9 cellular contexts compared by ENCODE assay signal in genomic region chr15:50107591-50108408, GRCh38. TPM values are rescaled to one million over a fixed set of nuclear protein-coding genes. Genes with fewer than 3 reads are reported as not detected.
A peak's percentile ranks its signal among the peaks of the same experiment; 100 is the strongest.
DNase-seq lines count a peak whose midpoint lies in the region; ATAC-seq and TF ChIP-seq lines count a peak whose summit lies in the region.
"Had no signal": no experiment of that assay in that cellular context is flagged by ENCODE, and none has a peak within 500 bp of the region (broad histone marks: within the 10 kb centered on the region; RNA-seq: fewer than 3 reads in every experiment).

No MANE protein-coding gene starts in this region.

- POLR2A ChIA-PET in activated naive CD8-positive, alpha-beta T cell treated with anti-CD3 and anti-CD28 coated beads, Interleukin-2, amount 10 ng/mL, durations not matched to agents 7 days and 5 days (lab: Charles Lee), result interaction anchor here (2.6 to 3.1 kb wide), 2 partner anchors 11 to 27 kb away, joined by 13 to 26 read pairs; partner anchors contain the start of gene ATP8B4

- H3K9me3 Mint-ChIP-seq in CD14-positive monocyte, result peaks cover 7 to 15% (median 13%) of the 10 kb centered on the region in 7 donors
- peaks cover 17% of the 10 kb centered on the region for H3K9me3 Mint-ChIP-seq in activated naive CD8-positive, alpha-beta T cell treated with anti-CD3 and anti-CD28 coated beads, Interleukin-2, amount 10 ng/mL, durations not matched to agents 7 days and 5 days
- H3K9me3 Mint-ChIP-seq in stimulated activated naive CD8-positive, alpha-beta T cell treated with anti-CD3 and anti-CD28 coated beads, Interleukin-15, Interleukin-2, amounts not matched to agents 100 ng/mL and 50 ng/mL, for 24 hours, result no peaks in the 10 kb centered on the region

- H3K27ac ChIP-seq in dorsolateral prefrontal cortex, result peak overlapping the region in 29 of 59 donors; percentile 2 to 70 (median 50)

- H3K4me3 ChIP-seq in dorsolateral prefrontal cortex, result peak overlapping the region in 1 of 59 donors; percentile 9

- H3K4me1 Mint-ChIP-seq in CD14-positive monocyte, result peaks cover 85% of the 10 kb centered on the region
- H3K4me1 Mint-ChIP-seq in activated naive CD8-positive, alpha-beta T cell treated with anti-CD3 and anti-CD28 coated beads, Interleukin-2, amount 10 ng/mL, durations not matched to agents 7 days and 5 days, result peaks cover 76% of the 10 kb centered on the region
- H3K4me1 Mint-ChIP-seq in stimulated activated naive CD8-positive, alpha-beta T cell treated with anti-CD3 and anti-CD28 coated beads, Interleukin-15, Interleukin-2, amounts not matched to agents 100 ng/mL and 50 ng/mL, for 24 hours (ENCODE audit: low read depth), result peaks cover 39% of the 10 kb centered on the region

- DNase-seq in CD14-positive monocyte (ENCODE audit: low spot score) (peak; percentile 81), SHP77 treated with DMSO at 0.1 percent for 48 hours (lab: John Stamatoyannopoulos, UW) (no peak), dorsolateral prefrontal cortex (no peak), foreskin melanocyte (no peak)
- peak; percentile 45 for DNase-seq in activated naive CD8-positive, alpha-beta T cell treated with anti-CD3 and anti-CD28 coated beads, Interleukin-2, amount 10 ng/mL, durations not matched to agents 7 days and 5 days

- H3K27me3 ChIP-seq in dorsolateral prefrontal cortex, result no peaks in the 10 kb centered on the region

- H3K27me3 Mint-ChIP-seq in CD14-positive monocyte (ENCODE audit: low read depth in 3 of 3), result peaks cover 0 to 1% (median 0%) of the 10 kb centered on the region in 3 donors
- no peaks in the 10 kb centered on the region for H3K27me3 Mint-ChIP-seq in activated naive CD8-positive, alpha-beta T cell treated with anti-CD3 and anti-CD28 coated beads, Interleukin-2, amount 10 ng/mL, durations not matched to agents 7 days and 5 days
- H3K27me3 Mint-ChIP-seq in stimulated activated naive CD8-positive, alpha-beta T cell treated with anti-CD3 and anti-CD28 coated beads, Interleukin-15, Interleukin-2, amounts not matched to agents 100 ng/mL and 50 ng/mL, for 24 hours, result peaks cover 22% of the 10 kb centered on the region

- H3K4me3 Mint-ChIP-seq in CD14-positive monocyte, result peak overlapping the region; percentile 45 to 93
- peak overlapping the region; percentile 71 for H3K4me3 Mint-ChIP-seq in activated naive CD8-positive, alpha-beta T cell treated with anti-CD3 and anti-CD28 coated beads, Interleukin-2, amount 10 ng/mL, durations not matched to agents 7 days and 5 days
- H3K4me3 Mint-ChIP-seq in stimulated activated naive CD8-positive, alpha-beta T cell treated with anti-CD3 and anti-CD28 coated beads, Interleukin-15, Interleukin-2, amounts not matched to agents 100 ng/mL and 50 ng/mL, for 24 hours, result no peak overlapping the region

- TF ChIP-seq CTCF in CD14-positive monocyte (IDR thresholded peaks at IDR 0.05) (no peak), dorsolateral prefrontal cortex (IDR thresholded peaks at IDR 0.05 in 54 of 56, conservative IDR thresholded peaks at IDR 0.05 in 2 of 56; ENCODE audit: low read depth in 1 of 56, partially characterized antibody in 56 of 56) (no peak)

- peaks cover 13 to 29% of the 10 kb centered on the region in 2 donors for H3K36me3 Mint-ChIP-seq in CD14-positive monocyte
- peaks cover 44% of the 10 kb centered on the region for H3K36me3 Mint-ChIP-seq in activated naive CD8-positive, alpha-beta T cell treated with anti-CD3 and anti-CD28 coated beads, Interleukin-2, amount 10 ng/mL, durations not matched to agents 7 days and 5 days
- no peaks in the 10 kb centered on the region for H3K36me3 Mint-ChIP-seq in stimulated activated naive CD8-positive, alpha-beta T cell treated with anti-CD3 and anti-CD28 coated beads, Interleukin-15, Interleukin-2, amounts not matched to agents 100 ng/mL and 50 ng/mL, for 24 hours (ENCODE audit: low read depth)

- intact Hi-C loops in CD14-positive monocyte (cut with micrococcal nuclease) (loop anchor here in 1 of 2 donors (2.0 kb wide), 2 partner anchors 41 to 53 kb away; no protein-coding TSS in a partner anchor), dorsolateral prefrontal cortex (cut with DNase I) (no loop called here)

- H3K27ac Mint-ChIP-seq in CD14-positive monocyte, result peak overlapping the region; percentile 95 to 98 (median 96)
- peak overlapping the region; percentile 91 for H3K27ac Mint-ChIP-seq in activated naive CD8-positive, alpha-beta T cell treated with anti-CD3 and anti-CD28 coated beads, Interleukin-2, amount 10 ng/mL, durations not matched to agents 7 days and 5 days
- peak overlapping the region; percentile 89 for H3K27ac Mint-ChIP-seq in stimulated activated naive CD8-positive, alpha-beta T cell treated with anti-CD3 and anti-CD28 coated beads, Interleukin-15, Interleukin-2, amounts not matched to agents 100 ng/mL and 50 ng/mL, for 24 hours

- ATAC-seq in GM19395 (IDR thresholded peaks at IDR 0.05; ENCODE audit: unreplicated experiment) (peak; percentile 96), HG03280 (IDR thresholded peaks at IDR 0.05; ENCODE audit: unreplicated experiment) (peak; percentile 85)
- peak; percentile 73 for ATAC-seq in activated naive CD8-positive, alpha-beta T cell treated with anti-CD3 and anti-CD28 coated beads, Interleukin-2, amount 10 ng/mL, durations not matched to agents 7 days and 5 days (ENCODE audit: low read depth)

RNA-seq across cellular contexts. Expression of gene ATP8B4, which starts 11.2 kb away (rescaled TPM):
- 1 to 10 TPM; 6.1 to 6.8 TPM for polyA plus RNA-seq in CD14-positive monocyte
- 10 to 100 TPM; 25.0 to 30.3 TPM for total RNA-seq in activated naive CD8-positive, alpha-beta T cell treated with anti-CD3 and anti-CD28 coated beads, Interleukin-2, amount 10 ng/mL, durations not matched to agents 7 days and 5 days
- 10 to 100 TPM in 92 of 120 experiments, 1 to 10 TPM in 28; 4.0 to 24.3 (median 11.9) TPM for total RNA-seq in dorsolateral prefrontal cortex
- total RNA-seq: glomerular endothelial cell had no signal

Comparison
In these comparisons a context has a peak if more than half of its experiments do, and no peak if none do; other contexts are left out.
1. DNase-seq: peak in CD14-positive monocyte (single experiment) and activated naive CD8-positive, alpha-beta T cell treated with anti-CD3 and anti-CD28 coated beads, Interleukin-2, amount 10 ng/mL, durations not matched to agents 7 days and 5 days (single experiment); none in SHP77 treated with DMSO at 0.1 percent for 48 hours (single experiment), dorsolateral prefrontal cortex (0 of 10) and foreskin melanocyte (single experiment).
2. Peak in every context shown above with its lines, with median percentiles within 50 percentile points of each other: H3K27ac Mint-ChIP-seq and ATAC-seq.